In the genomic region with DNA sequence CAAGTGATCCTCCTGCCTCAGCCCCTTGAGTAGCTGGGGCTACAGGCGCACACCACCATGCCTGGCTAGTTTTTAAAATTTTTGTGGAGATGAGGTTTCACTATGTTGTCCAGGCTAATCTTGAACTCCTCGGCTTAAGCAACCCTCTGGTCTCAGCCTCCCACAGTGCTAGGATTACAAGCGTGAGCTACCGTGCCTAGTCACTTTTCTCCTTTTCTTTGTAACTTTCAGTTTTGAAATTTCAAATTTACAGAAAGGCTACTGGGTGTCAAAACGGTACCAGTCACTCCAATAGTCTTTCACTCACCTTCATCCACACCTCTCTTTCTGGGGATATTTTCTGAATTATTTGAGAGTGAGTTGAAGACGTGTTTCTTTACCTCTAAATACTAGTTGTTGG, we compare ENCODE assay signal across 7 cellular contexts.
DNase-seq lines count a peak whose midpoint lies in the region; ATAC-seq and TF ChIP-seq lines count a peak whose summit lies in the region.
"Not testable (repeated sequence)": the region's sequence is repeated elsewhere in the genome, so short reads cannot be mapped to it uniquely, and the experiment has no call there.

No MANE protein-coding gene starts in this region.

- H3K36me3 ChIP-seq in OCI-LY7 (ENCODE audit: insufficient read depth, low read length) = not testable (repeated sequence)

- H2AFZ ChIP-seq in OCI-LY7 (ENCODE audit: low read length) = not testable (repeated sequence)

- POLR2A ChIA-PET in OCI-LY7 (lab: Charles Lee) = not testable (repeated sequence)

- not testable (repeated sequence) for H3K36me3 Mint-ChIP-seq in activated T-cell treated with anti-CD3 and anti-CD28 coated beads, Interleukin-2, amount 50 U/mL, for 72 hours (ENCODE audit: insufficient read depth in 2 of 2); stimulated activated effector memory CD8-positive, alpha-beta T cell treated with anti-CD3 and anti-CD28 coated beads, Interleukin-12 subunit alpha, Interleukin-12 subunit beta, amount 100 ng/mL, for 72 hours

- H3K27ac Mint-ChIP-seq in activated T-cell treated with anti-CD3 and anti-CD28 coated beads, Interleukin-2, amount 50 U/mL, for 72 hours; stimulated activated effector memory CD8-positive, alpha-beta T cell treated with anti-CD3 and anti-CD28 coated beads, Interleukin-12 subunit alpha, Interleukin-12 subunit beta, amount 100 ng/mL, for 72 hours: not testable (repeated sequence)

- H3K4me1 ChIP-seq in OCI-LY7 (ENCODE audit: insufficient read depth, low read length, poor library complexity, severe bottlenecking) = not testable (repeated sequence)

- not testable (repeated sequence) for H3K79me2 ChIP-seq in OCI-LY7 (ENCODE audit: insufficient read depth, low read depth, low read length)

- not testable (repeated sequence) for H3K9me2 ChIP-seq in OCI-LY7 (ENCODE audit: insufficient read depth, low read length)

- not testable (repeated sequence) for H3K27me3 Mint-ChIP-seq in activated T-cell treated with anti-CD3 and anti-CD28 coated beads, Interleukin-2, amount 50 U/mL, for 72 hours (ENCODE audit: low read depth)

- intact Hi-C loops in OCI-LY7 (cut with micrococcal nuclease; ENCODE audit: unreplicated experiment) = not testable (repeated sequence)

- H3K4me2 ChIP-seq in OCI-LY7 (ENCODE audit: low read length) = not testable (repeated sequence)

- H3K4me3 Mint-ChIP-seq in activated T-cell treated with anti-CD3 and anti-CD28 coated beads, Interleukin-2, amount 50 U/mL, for 72 hours; stimulated activated effector memory CD8-positive, alpha-beta T cell treated with anti-CD3 and anti-CD28 coated beads, Interleukin-12 subunit alpha, Interleukin-12 subunit beta, amount 100 ng/mL, for 72 hours: not testable (repeated sequence)

- ATAC-seq in GM18858 (IDR thresholded peaks at IDR 0.05; ENCODE audit: unreplicated experiment) (peak; percentile 32), GM19468 (IDR thresholded peaks at IDR 0.05; ENCODE audit: extremely low read depth, unreplicated experiment) (peak; percentile 48), HG02678 (IDR thresholded peaks at IDR 0.05; ENCODE audit: unreplicated experiment) (peak; percentile 40), HG02973 (IDR thresholded peaks at IDR 0.05; ENCODE audit: unreplicated experiment) (peak; percentile 37)
- peak; percentile 67 to 92 for ATAC-seq in activated T-cell treated with anti-CD3 and anti-CD28 coated beads, Interleukin-2, amount 50 U/mL, for 72 hours (replicated peaks in 1 of 2)
- ATAC-seq in stimulated activated effector memory CD8-positive, alpha-beta T cell treated with anti-CD3 and anti-CD28 coated beads, Interleukin-12 subunit alpha, Interleukin-12 subunit beta, amount 100 ng/mL, for 72 hours = peak; percentile 87

- H3K4me3 ChIP-seq in OCI-LY7 (ENCODE audit: low read depth, low read length, poor library complexity, severe bottlenecking) = not testable (repeated sequence)

- not testable (repeated sequence) for TF ChIP-seq CTCF in OCI-LY7 (conservative IDR thresholded peaks at IDR 0.05; ENCODE audit: low read length)

- not testable (repeated sequence) for H3K4me1 Mint-ChIP-seq in activated T-cell treated with anti-CD3 and anti-CD28 coated beads, Interleukin-2, amount 50 U/mL, for 72 hours (ENCODE audit: low read depth); stimulated activated effector memory CD8-positive, alpha-beta T cell treated with anti-CD3 and anti-CD28 coated beads, Interleukin-12 subunit alpha, Interleukin-12 subunit beta, amount 100 ng/mL, for 72 hours

- CTCF ChIA-PET in OCI-LY7 (lab: Charles Lee; ENCODE audit: unreplicated experiment) = not testable (repeated sequence)

- H3K9me3 ChIP-seq in OCI-LY7 (ENCODE audit: low read length) = not testable (repeated sequence)

- not testable (repeated sequence) for H4K20me1 ChIP-seq in OCI-LY7 (ENCODE audit: insufficient read depth, low read length)

- TSS peak; percentile 94 for BruUV-seq in OCI-LY7 (replicated peaks; lab: Mats Ljungman, UMichigan)

- H3K27ac ChIP-seq in OCI-LY7 (ENCODE audit: low read depth, low read length, poor library complexity, severe bottlenecking) = not testable (repeated sequence)

- not testable (repeated sequence) for H3K9me3 Mint-ChIP-seq in activated T-cell treated with anti-CD3 and anti-CD28 coated beads, Interleukin-2, amount 50 U/mL, for 72 hours; stimulated activated effector memory CD8-positive, alpha-beta T cell treated with anti-CD3 and anti-CD28 coated beads, Interleukin-12 subunit alpha, Interleukin-12 subunit beta, amount 100 ng/mL, for 72 hours

- not testable (repeated sequence) for DNase-seq in OCI-LY7 (ENCODE audit: low spot score); activated T-cell treated with anti-CD3 and anti-CD28 coated beads, Interleukin-2, amount 50 U/mL, for 72 hours; stimulated activated effector memory CD8-positive, alpha-beta T cell treated with anti-CD3 and anti-CD28 coated beads, Interleukin-12 subunit alpha, Interleukin-12 subunit beta, amount 100 ng/mL, for 72 hours (ENCODE audit: low spot score in 2 of 2)

Comparison
In these comparisons a context has a peak if more than half of its experiments do, and no peak if none do; other contexts are left out.
1. ATAC-seq: peak in every context shown above with its lines; median percentile 87 in stimulated activated effector memory CD8-positive, alpha-beta T cell treated with anti-CD3 and anti-CD28 coated beads, Interleukin-12 subunit alpha, Interleukin-12 subunit beta, amount 100 ng/mL, for 72 hours; 80 in activated T-cell treated with anti-CD3 and anti-CD28 coated beads, Interleukin-2, amount 50 U/mL, for 72 hours; 48 in GM19468; 40 in HG02678; 37 in HG02973; 32 in GM18858.